Comparison of ENCODE assay signal across 8 cellular contexts in the genomic region with DNA sequence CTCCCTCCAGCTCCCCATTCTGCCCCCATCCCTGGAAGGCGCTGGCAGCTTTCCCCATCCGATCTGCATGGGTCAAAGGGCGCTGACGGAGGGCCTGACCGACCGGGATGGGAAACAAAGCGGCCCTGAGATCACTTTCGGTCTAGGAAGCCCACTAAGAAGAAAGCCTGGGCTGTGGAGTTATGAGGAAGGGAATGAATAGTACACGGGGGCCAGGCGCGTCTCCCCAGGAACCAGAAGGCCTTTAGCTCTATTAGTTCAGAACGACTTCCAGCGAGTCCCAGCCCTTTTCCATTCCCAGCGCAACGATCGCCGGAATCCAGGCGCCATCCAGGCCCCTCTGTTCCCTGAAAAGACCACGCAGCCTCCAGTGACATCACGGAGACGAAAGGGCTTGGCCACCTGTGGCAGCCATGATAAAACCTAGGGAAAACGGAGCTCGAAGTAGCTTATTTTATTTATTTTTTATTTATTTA.
DNase-seq lines count a peak whose midpoint lies in the region; ATAC-seq lines count a peak whose summit lies in the region.

No MANE protein-coding gene starts in this region.

- H3K9ac ChIP-seq in iPS-20b (ENCODE audit: low read depth, low read length) (peak overlapping the region; percentile 97; the same call in 1 of the 2 replicates), subcutaneous abdominal adipose tissue (ENCODE audit: low read length in 5 of 5) (peak overlapping the region in 1 of 5 donors; percentile 41)

- peak overlapping the region; percentile 83 for H3K27ac Mint-ChIP-seq in activated T-cell treated with anti-CD3 and anti-CD28 coated beads, Interleukin-2, amount 50 U/mL, for 72 hours

- peak overlapping the region; percentile 86 for H3K4me3 ChIP-seq in iPS-20b (ENCODE audit: low read length)
- peak overlapping the region in 3 of 5 donors; percentile 84 to 91 (median 87) for H3K4me3 ChIP-seq in subcutaneous abdominal adipose tissue (ENCODE audit: low read depth in 1 of 5, low read length in 5 of 5)

- DNase-seq in activated T-cell treated with anti-CD3 and anti-CD28 coated beads, Interleukin-2, amount 50 U/mL, for 4 hours = no peak
- DNase-seq in activated T-cell treated with anti-CD3 and anti-CD28 coated beads, Interleukin-2, amount 50 U/mL, for 1 hour = no peak
- DNase-seq in activated T-cell treated with anti-CD3 and anti-CD28 coated beads, Interleukin-2, amount 50 U/mL, for 72 hours = no peak
- DNase-seq in central memory CD4-positive, alpha-beta T cell = no peak

- H3K36me3 ChIP-seq in iPS-20b (ENCODE audit: insufficient read depth, low read depth, low read length) (peaks cover 4% of the 10 kb centered on the region; the same call in 1 of the 2 replicates), subcutaneous abdominal adipose tissue (ENCODE audit: control insufficient read depth in 5 of 5, insufficient read depth in 5 of 5, low read length in 5 of 5) (no peaks in the 10 kb centered on the region)

- no peaks in the 10 kb centered on the region for H3K9me3 Mint-ChIP-seq in activated T-cell treated with anti-CD3 and anti-CD28 coated beads, Interleukin-2, amount 50 U/mL, for 4 hours
- H3K9me3 Mint-ChIP-seq in activated T-cell treated with anti-CD3 and anti-CD28 coated beads, Interleukin-2, amount 50 U/mL, for 72 hours = no peaks in the 10 kb centered on the region

- H3K27ac ChIP-seq in iPS-20b (ENCODE audit: low read length) = no peak overlapping the region
- no peak overlapping the region for H3K27ac ChIP-seq in subcutaneous abdominal adipose tissue (ENCODE audit: low read depth, low read length)

- H3K4me3 Mint-ChIP-seq in activated T-cell treated with anti-CD3 and anti-CD28 coated beads, Interleukin-2, amount 50 U/mL, for 4 hours = peak overlapping the region; percentile 91
- H3K4me3 Mint-ChIP-seq in activated T-cell treated with anti-CD3 and anti-CD28 coated beads, Interleukin-2, amount 50 U/mL, for 72 hours = peak overlapping the region; percentile 87 to 95

- H3K4me1 Mint-ChIP-seq in activated T-cell treated with anti-CD3 and anti-CD28 coated beads, Interleukin-2, amount 50 U/mL, for 4 hours (ENCODE audit: low read depth) = peaks cover 20% of the 10 kb centered on the region
- peaks cover 25% of the 10 kb centered on the region for H3K4me1 Mint-ChIP-seq in activated T-cell treated with anti-CD3 and anti-CD28 coated beads, Interleukin-2, amount 50 U/mL, for 72 hours (ENCODE audit: low read depth)

- H3K27me3 Mint-ChIP-seq in activated T-cell treated with anti-CD3 and anti-CD28 coated beads, Interleukin-2, amount 50 U/mL, for 4 hours (ENCODE audit: low read depth) = no peaks in the 10 kb centered on the region
- no peaks in the 10 kb centered on the region for H3K27me3 Mint-ChIP-seq in activated T-cell treated with anti-CD3 and anti-CD28 coated beads, Interleukin-2, amount 50 U/mL, for 72 hours (ENCODE audit: low read depth)

- H3K27me3 ChIP-seq in iPS-20b (ENCODE audit: insufficient read depth, low read length) = no peaks in the 10 kb centered on the region
- H3K27me3 ChIP-seq in subcutaneous abdominal adipose tissue (ENCODE audit: control insufficient read depth in 5 of 5, insufficient read depth in 4 of 5, low read length in 5 of 5) = no peaks in the 10 kb centered on the region

- H3K4me1 ChIP-seq in iPS-20b (ENCODE audit: insufficient read depth, low read length) (peaks cover 14% of the 10 kb centered on the region; the same call in 1 of the 2 replicates), subcutaneous abdominal adipose tissue (ENCODE audit: control insufficient read depth in 5 of 5, insufficient read depth in 5 of 5, low read length in 5 of 5) (peaks cover 0 to 21% (median 17%) of the 10 kb centered on the region in 5 donors)

- H3K9me3 ChIP-seq in iPS-20b (ENCODE audit: insufficient read depth, low read depth, low read length) = no peaks in the 10 kb centered on the region
- no peaks in the 10 kb centered on the region for H3K9me3 ChIP-seq in subcutaneous abdominal adipose tissue (ENCODE audit: control insufficient read depth in 5 of 5, low read length in 5 of 5)

- H3K36me3 Mint-ChIP-seq in activated T-cell treated with anti-CD3 and anti-CD28 coated beads, Interleukin-2, amount 50 U/mL, for 4 hours (ENCODE audit: insufficient read depth) = peaks cover 3% of the 10 kb centered on the region
- H3K36me3 Mint-ChIP-seq in activated T-cell treated with anti-CD3 and anti-CD28 coated beads, Interleukin-2, amount 50 U/mL, for 72 hours (ENCODE audit: insufficient read depth in 2 of 2) = peaks cover 0 to 1% of the 10 kb centered on the region in 2 donors

- no peak for ATAC-seq in activated T-cell treated with anti-CD3 and anti-CD28 coated beads, Interleukin-2, amount 50 U/mL, for 4 hours
- no peak for ATAC-seq in activated T-cell treated with anti-CD3 and anti-CD28 coated beads, Interleukin-2, amount 50 U/mL, for 72 hours (replicated peaks in 1 of 2)
- no peak for ATAC-seq in HG02870 (IDR thresholded peaks at IDR 0.05; ENCODE audit: unreplicated experiment)
- ATAC-seq in GM21360 (IDR thresholded peaks at IDR 0.05; ENCODE audit: unreplicated experiment) = no peak
